Comparison of ENCODE assay signal across 9 cellular contexts in the genomic region with DNA sequence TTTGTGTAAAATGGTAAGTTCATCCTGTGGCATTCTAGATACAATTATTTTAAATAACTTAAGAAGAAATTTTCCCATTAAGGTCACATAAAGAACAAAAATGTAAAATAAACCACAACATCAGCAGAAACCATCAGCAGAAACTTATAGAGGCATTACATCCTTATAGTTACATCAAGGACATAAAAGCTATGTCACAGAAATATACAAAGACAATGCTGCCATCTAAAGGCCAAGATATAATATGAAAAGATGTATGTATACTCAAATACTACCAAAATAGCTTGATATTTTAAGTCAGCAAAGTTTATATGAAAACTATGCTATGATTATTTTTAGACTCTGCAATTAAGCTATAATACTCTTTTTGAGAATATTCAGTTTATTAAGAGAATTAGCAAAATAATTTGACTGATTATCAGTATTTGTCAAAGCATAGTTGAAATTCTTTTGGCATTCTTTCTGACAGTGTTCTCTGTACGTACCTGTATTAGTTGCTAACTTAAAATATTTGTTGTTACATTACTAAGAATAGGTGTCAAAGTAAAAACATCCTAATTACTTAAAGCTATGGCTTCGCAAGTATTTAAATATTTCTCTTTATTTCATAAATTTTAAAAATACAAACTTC. TPM values are rescaled to one million over a fixed set of nuclear protein-coding genes. Genes with fewer than 3 reads are reported as not detected.
DNase-seq lines count a peak whose midpoint lies in the region; ATAC-seq, FAIRE-seq and TF ChIP-seq lines count a peak whose summit lies in the region.
"Had no signal": no experiment of that assay in that cellular context is flagged by ENCODE, and none has a peak within 500 bp of the region (broad histone marks: within the 10 kb centered on the region; RNA-seq: fewer than 3 reads in every experiment).

No MANE protein-coding gene starts in this region.

- no peaks in the 10 kb centered on the region for H3K27me3 Mint-ChIP-seq in naive thymus-derived CD4-positive, alpha-beta T cell
- H3K27me3 Mint-ChIP-seq: IgD-negative memory B cell had no signal

- POLR2A ChIA-PET in naive thymus-derived CD4-positive, alpha-beta T cell (lab: Charles Lee), result no interaction called here

- peaks cover 0 to 11% (median 0%) of the 10 kb centered on the region in 7 donors for H3K4me1 Mint-ChIP-seq in naive thymus-derived CD4-positive, alpha-beta T cell

- H3K27ac ChIP-seq in C4-2B, result no peak overlapping the region
- H3K27ac ChIP-seq in naive thymus-derived CD4-positive, alpha-beta T cell (ENCODE audit: low read depth, low read length), result no peak overlapping the region

- H3K9me3 ChIP-seq in naive thymus-derived CD4-positive, alpha-beta T cell (ENCODE audit: control insufficient read depth in 2 of 3, low read length in 3 of 3), result no peaks in the 10 kb centered on the region

- no peaks in the 10 kb centered on the region for H3K4me1 ChIP-seq in naive thymus-derived CD4-positive, alpha-beta T cell (ENCODE audit: control insufficient read depth in 2 of 2, insufficient read depth in 2 of 2, low read length in 2 of 2)

- no peaks in the 10 kb centered on the region for H3K36me3 ChIP-seq in naive thymus-derived CD4-positive, alpha-beta T cell (ENCODE audit: control insufficient read depth in 2 of 3, insufficient read depth in 3 of 3, low read length in 3 of 3)

- FAIRE-seq in colon (lab: Jason Lieb, UNC), result peak; percentile 84

- TF ChIP-seq CTCF in C4-2B (conservative IDR thresholded peaks at IDR 0.05), result peak; percentile 66

- ATAC-seq in GM18519 (IDR thresholded peaks at IDR 0.05; ENCODE audit: low FRiP score, unreplicated experiment) (peak; percentile 95), HG03354 (IDR thresholded peaks at IDR 0.05; ENCODE audit: poor library complexity, severe bottlenecking, unreplicated experiment) (peak; percentile 89), GM19324 (IDR thresholded peaks at IDR 0.05; ENCODE audit: low FRiP score, unreplicated experiment) (no peak), HG02623 (IDR thresholded peaks at IDR 0.05; ENCODE audit: unreplicated experiment) (no peak)
- ATAC-seq in naive thymus-derived CD4-positive, alpha-beta T cell, result peak; percentile 72

- H3K27me3 ChIP-seq in naive thymus-derived CD4-positive, alpha-beta T cell (ENCODE audit: control insufficient read depth in 2 of 2, insufficient read depth in 2 of 2, low read length in 2 of 2), result no peaks in the 10 kb centered on the region

- intact Hi-C loops in naive thymus-derived CD4-positive, alpha-beta T cell (cut with micrococcal nuclease), result loop anchor here (1.0 to 5.0 kb wide), 6 partner anchors 85 to 775 kb away; partner anchors contain the start of gene EFNA5 (in 1 of the 2)

- peaks cover 0 to 17% (median 5%) of the 10 kb centered on the region in 5 donors for H3K36me3 Mint-ChIP-seq in naive thymus-derived CD4-positive, alpha-beta T cell

- no peak overlapping the region for H3K4me3 Mint-ChIP-seq in naive thymus-derived CD4-positive, alpha-beta T cell
- H3K4me3 Mint-ChIP-seq: IgD-negative memory B cell had no signal

- no peak overlapping the region for H3K27ac Mint-ChIP-seq in naive thymus-derived CD4-positive, alpha-beta T cell

- no peak overlapping the region for H3K4me3 ChIP-seq in naive thymus-derived CD4-positive, alpha-beta T cell (ENCODE audit: low read length)

- CTCF ChIA-PET in naive thymus-derived CD4-positive, alpha-beta T cell (lab: Charles Lee), result interaction anchor here (0.6 to 2.5 kb wide), 9 partner anchors 12 to 671 kb away, joined by 3 to 43 read pairs (median 3); no protein-coding TSS in a partner anchor

- no peaks in the 10 kb centered on the region for H3K9me3 Mint-ChIP-seq in naive thymus-derived CD4-positive, alpha-beta T cell
- H3K9me3 Mint-ChIP-seq: IgD-negative memory B cell had no signal

- DNase-seq in NCI-H82 (lab: John Stamatoyannopoulos, UW), result peak; percentile 64
- DNase-seq in naive thymus-derived CD4-positive, alpha-beta T cell, result peak in 6 of 9 donors; percentile 10 to 53 (median 38)

RNA-seq across cellular contexts. Expression of gene FBXL17, which starts 36.2 kb away (rescaled TPM):
- 10 to 100 TPM; 14.2 to 28.4 (median 21.7) TPM for total RNA-seq in naive thymus-derived CD4-positive, alpha-beta T cell
- polyA plus RNA-seq in naive thymus-derived CD4-positive, alpha-beta T cell, result 1 to 10 TPM; 4.4 to 4.8 TPM

Comparison
In these comparisons a context has a peak if more than half of its experiments do, and no peak if none do; other contexts are left out.
1. ATAC-seq: peak in GM18519 (single experiment), HG03354 (single experiment) and naive thymus-derived CD4-positive, alpha-beta T cell (single experiment); none in GM19324 (single experiment) and HG02623 (single experiment).